Comparison of ENCODE assay signal across 15 cellular contexts in the genomic region with DNA sequence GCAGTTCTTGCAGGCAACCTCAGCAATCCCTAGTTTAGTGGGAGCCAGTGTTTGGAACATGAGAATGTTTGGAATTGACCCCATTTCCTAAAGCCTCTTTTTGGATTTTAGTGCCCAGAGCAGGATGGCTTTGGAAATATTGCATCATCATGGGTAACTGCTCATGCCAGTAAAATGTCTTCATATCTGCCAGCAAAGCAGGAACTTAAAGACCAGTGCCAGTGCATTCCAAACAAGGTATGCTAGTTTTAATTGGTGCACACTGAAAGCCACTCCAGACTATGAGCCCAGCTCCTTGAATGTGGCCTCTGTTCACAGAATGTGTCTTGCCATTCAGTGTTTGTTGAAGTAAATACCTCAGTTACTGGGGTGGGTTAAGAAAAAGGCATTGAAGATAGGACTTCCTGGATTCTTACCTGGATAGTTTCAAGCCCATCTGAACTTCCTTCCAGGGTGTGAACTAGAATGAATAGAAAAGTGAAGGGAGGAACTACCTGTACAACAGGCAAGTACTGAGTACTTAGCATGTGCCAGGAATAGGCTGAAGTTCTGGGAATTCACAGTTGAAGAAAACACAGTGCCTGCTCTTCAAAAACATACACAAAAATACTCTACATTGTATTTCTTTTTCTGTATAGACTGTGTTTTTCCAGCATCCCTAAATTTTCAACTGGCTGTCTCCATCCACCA.
DNase-seq lines count a peak whose midpoint lies in the region; ATAC-seq and TF ChIP-seq lines count a peak whose summit lies in the region.
"Had no signal": no experiment of that assay in that cellular context is flagged by ENCODE, and none has a peak within 500 bp of the region (broad histone marks: within the 10 kb centered on the region; RNA-seq: fewer than 3 reads in every experiment).

No MANE protein-coding gene starts in this region.

- ATAC-seq in lower lobe of right lung, result peak; percentile 84 to 87
- ATAC-seq in HG03521 (IDR thresholded peaks at IDR 0.05; ENCODE audit: unreplicated experiment), result no peak

- no peak overlapping the region for H3K27ac ChIP-seq in lower lobe of right lung

- intact Hi-C loops in lower lobe of right lung (cut with DNase I), result no loop called here

- no peaks in the 10 kb centered on the region for H3K4me1 ChIP-seq in lower lobe of right lung

- TF ChIP-seq CTCF in epithelial cell of proximal tubule (conservative IDR thresholded peaks at IDR 0.05; ENCODE audit: low read depth, low read length) (no peak), lower lobe of right lung (IDR thresholded peaks at IDR 0.05) (no peak), GM10266 (IDR thresholded peaks at IDR 0.05; ENCODE audit: control insufficient read depth, insufficient read depth, low read depth, missing control alignments) (no peak)

- no peaks in the 10 kb centered on the region for H3K9me3 ChIP-seq in lower lobe of right lung
- H3K9me3 ChIP-seq: BE2C had no signal

- no peaks in the 10 kb centered on the region for H3K27me3 ChIP-seq in lower lobe of right lung (ENCODE audit: low read depth)
- H3K27me3 ChIP-seq: BE2C had no signal

- H3K4me3 ChIP-seq in epithelial cell of proximal tubule (ENCODE audit: low read depth, low read length), result no peak overlapping the region
- no peak overlapping the region for H3K4me3 ChIP-seq in lower lobe of right lung

- peak; percentile 6 to 8 for DNase-seq in AML-193 (lab: John Stamatoyannopoulos, UW)
- DNase-seq in RKO (ENCODE audit: low spot score), result peak; percentile 7
- peak; percentile 38 for DNase-seq in epithelial cell of proximal tubule (ENCODE audit: low read depth)
- no peak for DNase-seq in lower lobe of right lung
- DNase-seq in NCI-H1436 treated with DMSO at 0.1 percent for 48 hours (lab: John Stamatoyannopoulos, UW), result no peak
- DNase-seq in superior temporal gyrus (ENCODE audit: extremely low spot score), result no peak
- DNase-seq in GM10266 (ENCODE audit: extremely low spot score), result no peak
- DNase-seq: BE2C; DND-41; effector CD4-positive, alpha-beta T cell; head of caudate nucleus; NCI-H1417 treated with DMSO at 0.1 percent for 48 hours; NCI-H774; SHP77 treated with DMSO at 0.1 percent for 48 hours had no signal

- no peaks in the 10 kb centered on the region for H3K36me3 ChIP-seq in lower lobe of right lung
- H3K36me3 ChIP-seq: BE2C had no signal

Comparison
In these comparisons a context has a peak if more than half of its experiments do, and no peak if none do; other contexts are left out.
1. DNase-seq: peak in AML-193 (2 of 2), RKO (single experiment) and epithelial cell of proximal tubule (single experiment); none in lower lobe of right lung (single experiment), NCI-H1436 treated with DMSO at 0.1 percent for 48 hours (single experiment), superior temporal gyrus (single experiment) and GM10266 (single experiment).